ENCODE assay signal across 1 cellular context in the genomic region with DNA sequence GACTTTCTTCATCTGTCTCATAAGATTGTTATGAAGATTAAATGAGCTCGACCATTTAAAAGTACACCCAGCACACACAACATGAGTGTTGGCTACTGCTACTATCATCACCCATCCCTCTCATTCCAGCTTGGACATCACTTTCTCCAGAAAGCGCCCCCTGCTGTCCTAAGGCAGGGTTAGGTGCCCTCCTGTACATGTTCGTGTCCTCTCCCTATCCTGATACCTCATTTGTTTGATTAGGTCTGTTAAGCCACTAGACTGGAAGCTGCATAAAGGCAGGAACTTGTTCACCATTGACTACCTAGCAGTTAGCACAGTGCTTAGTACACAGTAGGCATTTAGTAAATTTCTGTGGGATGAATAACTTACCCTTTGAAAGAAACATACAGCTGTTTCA.
TF ChIP-seq lines count a peak whose summit lies in the region.

No MANE protein-coding gene starts in this region.

TF ChIP-seq in GM23338, 12 proteins besides CTCF, POLR2A, EP300 and RAD21 (continued from another document):
- TF ChIP-seq, protein P1, sequence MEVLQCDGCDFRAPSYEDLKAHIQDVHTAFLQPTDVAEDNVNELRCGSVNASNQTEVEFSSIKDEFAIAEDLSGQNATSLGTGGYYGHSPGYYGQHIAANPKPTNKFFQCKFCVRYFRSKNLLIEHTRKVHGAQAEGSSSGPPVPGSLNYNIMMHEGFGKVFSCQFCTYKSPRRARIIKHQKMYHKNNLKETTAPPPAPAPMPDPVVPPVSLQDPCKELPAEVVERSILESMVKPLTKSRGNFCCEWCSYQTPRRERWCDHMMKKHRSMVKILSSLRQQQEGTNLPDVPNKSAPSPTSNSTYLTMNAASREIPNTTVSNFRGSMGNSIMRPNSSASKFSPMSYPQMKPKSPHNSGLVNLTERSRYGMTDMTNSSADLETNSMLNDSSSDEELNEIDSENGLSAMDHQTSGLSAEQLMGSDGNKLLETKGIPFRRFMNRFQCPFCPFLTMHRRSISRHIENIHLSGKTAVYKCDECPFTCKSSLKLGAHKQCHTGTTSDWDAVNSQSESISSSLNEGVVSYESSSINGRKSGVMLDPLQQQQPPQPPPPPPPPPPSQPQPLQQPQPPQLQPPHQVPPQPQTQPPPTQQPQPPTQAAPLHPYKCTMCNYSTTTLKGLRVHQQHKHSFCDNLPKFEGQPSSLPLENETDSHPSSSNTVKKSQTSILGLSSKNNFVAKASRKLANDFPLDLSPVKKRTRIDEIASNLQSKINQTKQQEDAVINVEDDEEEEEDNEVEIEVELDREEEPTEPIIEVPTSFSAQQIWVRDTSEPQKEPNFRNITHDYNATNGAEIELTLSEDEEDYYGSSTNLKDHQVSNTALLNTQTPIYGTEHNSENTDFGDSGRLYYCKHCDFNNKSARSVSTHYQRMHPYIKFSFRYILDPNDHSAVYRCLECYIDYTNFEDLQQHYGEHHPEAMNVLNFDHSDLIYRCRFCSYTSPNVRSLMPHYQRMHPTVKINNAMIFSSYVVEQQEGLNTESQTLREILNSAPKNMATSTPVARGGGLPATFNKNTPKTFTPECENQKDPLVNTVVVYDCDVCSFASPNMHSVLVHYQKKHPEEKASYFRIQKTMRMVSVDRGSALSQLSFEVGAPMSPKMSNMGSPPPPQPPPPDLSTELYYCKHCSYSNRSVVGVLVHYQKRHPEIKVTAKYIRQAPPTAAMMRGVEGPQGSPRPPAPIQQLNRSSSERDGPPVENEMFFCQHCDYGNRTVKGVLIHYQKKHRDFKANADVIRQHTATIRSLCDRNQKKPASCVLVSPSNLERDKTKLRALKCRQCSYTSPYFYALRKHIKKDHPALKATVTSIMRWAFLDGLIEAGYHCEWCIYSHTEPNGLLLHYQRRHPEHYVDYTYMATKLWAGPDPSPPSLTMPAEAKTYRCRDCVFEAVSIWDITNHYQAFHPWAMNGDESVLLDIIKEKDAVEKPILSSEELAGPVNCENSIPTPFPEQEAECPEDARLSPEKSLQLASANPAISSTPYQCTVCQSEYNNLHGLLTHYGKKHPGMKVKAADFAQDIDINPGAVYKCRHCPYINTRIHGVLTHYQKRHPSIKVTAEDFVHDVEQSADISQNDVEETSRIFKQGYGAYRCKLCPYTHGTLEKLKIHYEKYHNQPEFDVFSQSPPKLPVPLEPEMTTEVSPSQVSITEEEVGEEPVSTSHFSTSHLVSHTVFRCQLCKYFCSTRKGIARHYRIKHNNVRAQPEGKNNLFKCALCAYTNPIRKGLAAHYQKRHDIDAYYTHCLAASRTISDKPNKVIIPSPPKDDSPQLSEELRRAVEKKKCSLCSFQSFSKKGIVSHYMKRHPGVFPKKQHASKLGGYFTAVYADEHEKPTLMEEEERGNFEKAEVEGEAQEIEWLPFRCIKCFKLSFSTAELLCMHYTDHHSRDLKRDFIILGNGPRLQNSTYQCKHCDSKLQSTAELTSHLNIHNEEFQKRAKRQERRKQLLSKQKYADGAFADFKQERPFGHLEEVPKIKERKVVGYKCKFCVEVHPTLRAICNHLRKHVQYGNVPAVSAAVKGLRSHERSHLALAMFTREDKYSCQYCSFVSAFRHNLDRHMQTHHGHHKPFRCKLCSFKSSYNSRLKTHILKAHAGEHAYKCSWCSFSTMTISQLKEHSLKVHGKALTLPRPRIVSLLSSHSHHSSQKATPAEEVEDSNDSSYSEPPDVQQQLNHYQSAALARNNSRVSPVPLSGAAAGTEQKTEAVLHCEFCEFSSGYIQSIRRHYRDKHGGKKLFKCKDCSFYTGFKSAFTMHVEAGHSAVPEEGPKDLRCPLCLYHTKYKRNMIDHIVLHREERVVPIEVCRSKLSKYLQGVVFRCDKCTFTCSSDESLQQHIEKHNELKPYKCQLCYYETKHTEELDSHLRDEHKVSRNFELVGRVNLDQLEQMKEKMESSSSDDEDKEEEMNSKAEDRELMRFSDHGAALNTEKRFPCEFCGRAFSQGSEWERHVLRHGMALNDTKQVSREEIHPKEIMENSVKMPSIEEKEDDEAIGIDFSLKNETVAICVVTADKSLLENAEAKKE (CRISPR knock-in tag; IDR thresholded peaks at IDR 0.05), result no peak
- TF ChIP-seq ZNF114 (CRISPR knock-in tag; IDR thresholded peaks at IDR 0.05) (no peak), POLR2AphosphoS5 (IDR thresholded peaks at IDR 0.05; ENCODE audit: low read depth) (no peak), ZNF331 (CRISPR knock-in tag; IDR thresholded peaks at IDR 0.05; ENCODE audit: low read depth) (no peak), NANOG (IDR thresholded peaks at IDR 0.05; ENCODE audit: borderline replicate concordance) (no peak)
- TF ChIP-seq, protein P2, sequence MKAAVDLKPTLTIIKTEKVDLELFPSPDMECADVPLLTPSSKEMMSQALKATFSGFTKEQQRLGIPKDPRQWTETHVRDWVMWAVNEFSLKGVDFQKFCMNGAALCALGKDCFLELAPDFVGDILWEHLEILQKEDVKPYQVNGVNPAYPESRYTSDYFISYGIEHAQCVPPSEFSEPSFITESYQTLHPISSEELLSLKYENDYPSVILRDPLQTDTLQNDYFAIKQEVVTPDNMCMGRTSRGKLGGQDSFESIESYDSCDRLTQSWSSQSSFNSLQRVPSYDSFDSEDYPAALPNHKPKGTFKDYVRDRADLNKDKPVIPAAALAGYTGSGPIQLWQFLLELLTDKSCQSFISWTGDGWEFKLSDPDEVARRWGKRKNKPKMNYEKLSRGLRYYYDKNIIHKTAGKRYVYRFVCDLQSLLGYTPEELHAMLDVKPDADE (IDR thresholded peaks at IDR 0.05), result no peak
- TF ChIP-seq, protein P3, sequence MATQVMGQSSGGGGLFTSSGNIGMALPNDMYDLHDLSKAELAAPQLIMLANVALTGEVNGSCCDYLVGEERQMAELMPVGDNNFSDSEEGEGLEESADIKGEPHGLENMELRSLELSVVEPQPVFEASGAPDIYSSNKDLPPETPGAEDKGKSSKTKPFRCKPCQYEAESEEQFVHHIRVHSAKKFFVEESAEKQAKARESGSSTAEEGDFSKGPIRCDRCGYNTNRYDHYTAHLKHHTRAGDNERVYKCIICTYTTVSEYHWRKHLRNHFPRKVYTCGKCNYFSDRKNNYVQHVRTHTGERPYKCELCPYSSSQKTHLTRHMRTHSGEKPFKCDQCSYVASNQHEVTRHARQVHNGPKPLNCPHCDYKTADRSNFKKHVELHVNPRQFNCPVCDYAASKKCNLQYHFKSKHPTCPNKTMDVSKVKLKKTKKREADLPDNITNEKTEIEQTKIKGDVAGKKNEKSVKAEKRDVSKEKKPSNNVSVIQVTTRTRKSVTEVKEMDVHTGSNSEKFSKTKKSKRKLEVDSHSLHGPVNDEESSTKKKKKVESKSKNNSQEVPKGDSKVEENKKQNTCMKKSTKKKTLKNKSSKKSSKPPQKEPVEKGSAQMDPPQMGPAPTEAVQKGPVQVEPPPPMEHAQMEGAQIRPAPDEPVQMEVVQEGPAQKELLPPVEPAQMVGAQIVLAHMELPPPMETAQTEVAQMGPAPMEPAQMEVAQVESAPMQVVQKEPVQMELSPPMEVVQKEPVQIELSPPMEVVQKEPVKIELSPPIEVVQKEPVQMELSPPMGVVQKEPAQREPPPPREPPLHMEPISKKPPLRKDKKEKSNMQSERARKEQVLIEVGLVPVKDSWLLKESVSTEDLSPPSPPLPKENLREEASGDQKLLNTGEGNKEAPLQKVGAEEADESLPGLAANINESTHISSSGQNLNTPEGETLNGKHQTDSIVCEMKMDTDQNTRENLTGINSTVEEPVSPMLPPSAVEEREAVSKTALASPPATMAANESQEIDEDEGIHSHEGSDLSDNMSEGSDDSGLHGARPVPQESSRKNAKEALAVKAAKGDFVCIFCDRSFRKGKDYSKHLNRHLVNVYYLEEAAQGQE (IDR thresholded peaks at IDR 0.05; ENCODE audit: unreplicated experiment), result no peak
